In genomic region chr5:58459860-58460726, GRCh38 we compare ENCODE assay signal across 8 cellular contexts. TPM values are rescaled to one million over a fixed set of nuclear protein-coding genes. Genes with fewer than 3 reads are reported as not detected.
DNase-seq lines count a peak whose midpoint lies in the region; ATAC-seq lines count a peak whose summit lies in the region.

TSS of gene PLK2 (minus strand) at chr5:58460086. CDS start at chr5:58459959, 127 bp downstream.

- H3K9me3 Mint-ChIP-seq in activated naive CD4-positive, alpha-beta T cell treated with anti-CD3 and anti-CD28 coated beads, Interleukin-2, amount 10 ng/mL, durations not matched to agents 7 days and 5 days, result no peaks in the 10 kb centered on the region

- peaks cover 27% of the 10 kb centered on the region for H3K4me1 Mint-ChIP-seq in activated naive CD4-positive, alpha-beta T cell treated with anti-CD3 and anti-CD28 coated beads, Interleukin-2, amount 10 ng/mL, durations not matched to agents 7 days and 5 days

- peaks cover 21% of the 10 kb centered on the region for H3K27me3 Mint-ChIP-seq in activated naive CD4-positive, alpha-beta T cell treated with anti-CD3 and anti-CD28 coated beads, Interleukin-2, amount 10 ng/mL, durations not matched to agents 7 days and 5 days

- DNase-seq in DMS 273 treated with DMSO at 0.1 percent for 48 hours (lab: John Stamatoyannopoulos, UW), result peak; percentile 36
- peak; percentile 76 for DNase-seq in HS-5 (ENCODE audit: low read depth)
- peak; percentile 91 for DNase-seq in SK-MEL-5 (ENCODE audit: low read depth, low spot score)
- peak; percentile 91 for DNase-seq in activated naive CD4-positive, alpha-beta T cell treated with anti-CD3 and anti-CD28 coated beads, Interleukin-2, amount 10 ng/mL, durations not matched to agents 7 days and 5 days
- DNase-seq in germinal center (ENCODE audit: low spot score), result peak; percentile 88
- peak; percentile 92 for DNase-seq in occipital lobe (lab: John Stamatoyannopoulos, UW)
- DNase-seq in superior temporal gyrus (ENCODE audit: extremely low spot score), result peak; percentile 95

- H3K4me3 Mint-ChIP-seq in activated naive CD4-positive, alpha-beta T cell treated with anti-CD3 and anti-CD28 coated beads, Interleukin-2, amount 10 ng/mL, durations not matched to agents 7 days and 5 days, result peak within 1 kb of the TSS; percentile 79

- CTCF ChIA-PET in activated naive CD4-positive, alpha-beta T cell treated with anti-CD3 and anti-CD28 coated beads, Interleukin-2, amount 10 ng/mL, durations not matched to agents 7 days and 5 days (lab: Charles Lee), result interaction anchor here (0.6 to 6.2 kb wide), 10 partner anchors 27 to 1364 kb away, joined by 3 to 75 read pairs (median 9); no protein-coding TSS in a partner anchor

- in situ Hi-C loops in SK-MEL-5 (cut with HindIII; ENCODE audit: low pct_unique_long_range_greater_than_20kb, low sequenced_read_pairs), result no loop called here

- H3K36me3 Mint-ChIP-seq in activated naive CD4-positive, alpha-beta T cell treated with anti-CD3 and anti-CD28 coated beads, Interleukin-2, amount 10 ng/mL, durations not matched to agents 7 days and 5 days, result peaks cover 3% of the 10 kb centered on the region

- H3K27ac Mint-ChIP-seq in activated naive CD4-positive, alpha-beta T cell treated with anti-CD3 and anti-CD28 coated beads, Interleukin-2, amount 10 ng/mL, durations not matched to agents 7 days and 5 days, result peak within 1 kb of the TSS; percentile 60

- ATAC-seq in GM21360 (IDR thresholded peaks at IDR 0.05; ENCODE audit: unreplicated experiment), result peak; percentile 69

RNA-seq across cellular contexts. Expression of gene PLK2, which starts in this region (rescaled TPM):
- total RNA-seq in SK-MEL-5 (2014; rRNA removed; shearing (Covaris generic)), result 125 and 156 TPM in 2 replicates
- polyA plus RNA-seq in SK-MEL-5 (2015; cell fraction: cytosol; rRNA removed), result 119 and 138 TPM in 2 replicates
- 329 and 445 TPM in 2 replicates for polyA plus RNA-seq in SK-MEL-5 (2015; cell fraction: nucleus; rRNA removed)
- 448 TPM for total RNA-seq in occipital lobe

Comparison
In these comparisons a context has a peak if more than half of its experiments do, and no peak if none do; other contexts are left out.
1. Peak in every context shown above with its lines: DNase-seq and ATAC-seq.
2. DNase-seq: peak in every context shown above with its lines; median percentile 95 in superior temporal gyrus; 92 in occipital lobe; 91 in SK-MEL-5; 91 in activated naive CD4-positive, alpha-beta T cell treated with anti-CD3 and anti-CD28 coated beads, Interleukin-2, amount 10 ng/mL, durations not matched to agents 7 days and 5 days; 88 in germinal center; 76 in HS-5; 36 in DMS 273 treated with DMSO at 0.1 percent for 48 hours.